ENCODE assay signal across 8 cellular contexts in the genomic region with DNA sequence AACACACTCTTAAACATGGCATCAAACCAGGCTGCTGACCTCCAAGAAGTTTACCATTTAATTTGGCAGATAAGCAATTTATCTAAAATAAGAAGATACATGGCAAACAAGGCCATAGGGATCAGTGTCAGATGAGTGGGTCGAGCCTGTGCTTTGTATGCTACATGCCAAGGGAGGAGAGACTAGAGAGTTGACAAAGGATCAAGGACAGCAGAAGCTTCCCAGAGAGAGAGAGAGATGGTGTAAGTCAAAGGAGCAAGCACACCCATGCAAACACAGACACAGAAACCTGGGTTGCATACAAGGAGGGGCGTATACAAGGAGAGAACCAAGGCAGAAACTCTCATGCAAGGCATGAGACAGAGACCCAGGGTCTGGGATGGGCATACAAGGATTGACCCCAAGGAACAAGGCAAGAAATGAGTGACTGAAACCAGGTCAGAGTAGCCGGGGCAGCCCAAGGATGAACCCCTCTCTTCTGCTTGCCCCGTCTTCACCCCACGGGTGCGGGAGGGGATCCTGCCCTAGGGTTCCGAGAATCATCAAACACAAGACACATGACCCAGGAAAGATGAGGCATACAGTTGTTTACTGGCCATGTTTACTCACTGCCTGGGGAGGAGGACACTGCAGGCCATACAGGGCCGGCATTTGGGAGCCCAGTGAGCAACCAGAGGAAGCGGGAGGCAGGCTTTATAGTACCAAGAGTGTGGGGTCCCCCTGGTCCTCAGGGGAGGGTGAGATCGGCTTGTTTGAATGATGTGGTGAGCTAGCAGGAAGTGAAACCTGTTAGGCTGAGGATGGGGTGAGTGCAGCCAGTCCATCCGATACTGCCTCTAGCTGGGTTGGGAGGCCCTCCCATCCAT.
A peak's percentile ranks its signal among the peaks of the same experiment; 100 is the strongest.
DNase-seq lines count a peak whose midpoint lies in the region; ATAC-seq lines count a peak whose summit lies in the region.

No MANE protein-coding gene starts in this region.

- peaks cover 29% of the 10 kb centered on the region for H3K36me3 Mint-ChIP-seq in natural killer cell treated with Interleukin-12 subunit alpha and Interleukin-12 subunit beta and Interleukin-15 and Interleukin-18, amount 100 ng/mL, for 72 hours

- peaks cover 11% of the 10 kb centered on the region for H3K9me3 Mint-ChIP-seq in natural killer cell treated with Interleukin-12 subunit alpha and Interleukin-12 subunit beta and Interleukin-15 and Interleukin-18, amount 100 ng/mL, for 72 hours

- no peaks in the 10 kb centered on the region for H3K27me3 Mint-ChIP-seq in natural killer cell treated with Interleukin-12 subunit alpha and Interleukin-12 subunit beta and Interleukin-15 and Interleukin-18, amount 100 ng/mL, for 72 hours

- H3K4me1 Mint-ChIP-seq in natural killer cell treated with Interleukin-12 subunit alpha and Interleukin-12 subunit beta and Interleukin-15 and Interleukin-18, amount 100 ng/mL, for 72 hours (ENCODE audit: low read depth in 2 of 2), result peaks cover 52 to 72% of the 10 kb centered on the region in 2 donors

- peak overlapping the region; percentile 86 for H3K27ac Mint-ChIP-seq in natural killer cell treated with Interleukin-12 subunit alpha and Interleukin-12 subunit beta and Interleukin-15 and Interleukin-18, amount 100 ng/mL, for 72 hours

- no peak for DNase-seq in natural killer cell treated with Interleukin-12 subunit alpha and Interleukin-12 subunit beta and Interleukin-15 and Interleukin-18, amount 100 ng/mL, for 72 hours (ENCODE audit: low spot score)
- DNase-seq in GM03348 (ENCODE audit: low spot score) (no peak), HuH-7.5 (ENCODE audit: low spot score) (no peak), cerebellum (ENCODE audit: low spot score) (no peak)
- no peak for DNase-seq in stimulated activated CD4-positive, alpha-beta T cell treated with anti-CD3 and anti-CD28 coated beads, Interleukin-1b, Interleukin-23, amount 100 ng/mL, for 48 hours

- ATAC-seq in GM19035 (IDR thresholded peaks at IDR 0.05; ENCODE audit: unreplicated experiment), result peak; percentile 95
- ATAC-seq in HG02610 (IDR thresholded peaks at IDR 0.05; ENCODE audit: unreplicated experiment), result peak; percentile 97
- ATAC-seq in HG03571 (IDR thresholded peaks at IDR 0.05; ENCODE audit: unreplicated experiment), result peak; percentile 99
- ATAC-seq in natural killer cell treated with Interleukin-12 subunit alpha and Interleukin-12 subunit beta and Interleukin-15 and Interleukin-18, amount 100 ng/mL, for 72 hours, result peak; percentile 41 to 52

- peak overlapping the region; percentile 35 for H3K4me3 Mint-ChIP-seq in natural killer cell treated with Interleukin-12 subunit alpha and Interleukin-12 subunit beta and Interleukin-15 and Interleukin-18, amount 100 ng/mL, for 72 hours

Comparison
In these comparisons a context has a peak if more than half of its experiments do, and no peak if none do; other contexts are left out.
1. ATAC-seq: peak in every context shown above with its lines; median percentile 99 in HG03571; 97 in HG02610; 95 in GM19035; 46 in natural killer cell treated with Interleukin-12 subunit alpha and Interleukin-12 subunit beta and Interleukin-15 and Interleukin-18, amount 100 ng/mL, for 72 hours.